ENCODE assay signal across 1 cellular context in genomic region chr11:76610871-76611475, GRCh38.
TF ChIP-seq lines count a peak whose summit lies in the region.

No MANE protein-coding gene starts in this region.

TF ChIP-seq in H1, 55 proteins besides CTCF, POLR2A, EP300 and RAD21 (continued from another document):
- no peak for TF ChIP-seq CBX5 (IDR thresholded peaks at IDR 0.05; ENCODE audit: low read depth, low read length)
- TF ChIP-seq BACH1 (IDR thresholded peaks at IDR 0.05; ENCODE audit: low read length), result no peak
- TF ChIP-seq RXRA (IDR thresholded peaks at IDR 0.05; ENCODE audit: insufficient read depth, low read depth, low read length), result no peak
- no peak for TF ChIP-seq HDAC2 (IDR thresholded peaks at IDR 0.05; ENCODE audit: borderline replicate concordance in 1 of 2, low read depth in 2 of 2, low read length in 2 of 2)
- no peak for TF ChIP-seq MAX (IDR thresholded peaks at IDR 0.05)
